In genomic region chr18:79604913-79605235, GRCh38 we compare ENCODE assay signal across 28 cellular contexts.
DNase-seq lines count a peak whose midpoint lies in the region; ATAC-seq, FAIRE-seq and TF ChIP-seq lines count a peak whose summit lies in the region.
"Had no signal": no experiment of that assay in that cellular context is flagged by ENCODE, and none has a peak within 500 bp of the region (broad histone marks: within the 10 kb centered on the region; RNA-seq: fewer than 3 reads in every experiment).

No MANE protein-coding gene starts in this region.

- ATAC-seq in K562 (no peak), right lobe of liver (no peak), HG03095 (IDR thresholded peaks at IDR 0.05; ENCODE audit: unreplicated experiment) (no peak), esophagus mucosa (no peak)
- ATAC-seq: A549; CD8-positive, alpha-beta T cell had no signal

- H3K4me3 ChIP-seq in K562 (no peak overlapping the region), right lobe of liver (no peak overlapping the region), neuronal stem cell (ENCODE audit: low read length in 2 of 2) (peak overlapping the region in 1 of 2 donors; percentile 66)
- H3K4me3 ChIP-seq: A549, MG63, PC-9 had no signal

- no peak overlapping the region for H2BK12ac ChIP-seq in neuronal stem cell (ENCODE audit: low read length)

- H3K79me2 ChIP-seq in K562 (ENCODE audit: control insufficient read depth, insufficient read depth, low read length), result no peaks in the 10 kb centered on the region

- intact Hi-C loops in K562 (cut with micrococcal nuclease) (no loop called here), right lobe of liver (cut with DNase I) (no loop called here)

- H3K23ac ChIP-seq in neuronal stem cell (ENCODE audit: low read depth, low read length, poor library complexity), result no peak overlapping the region

- TF ChIP-seq EP300 in K562 (IDR thresholded peaks at IDR 0.05; ENCODE audit: low read length), result no peak

- H3K9me1 ChIP-seq in K562 (ENCODE audit: control insufficient read depth, insufficient read depth, low read length), result no peaks in the 10 kb centered on the region

- CTCF ChIA-PET in K562 (lab: Yijun Ruan, JAX; ENCODE audit: low intra/inter-chr PET ratio), result no interaction called here

- POLR2A ChIA-PET in K562 (lab: Yijun Ruan, JAX), result no interaction called here

- H3K9me3 ChIP-seq in K562 (replicated peaks; ENCODE audit: control insufficient read depth, insufficient read depth, low read depth, low read length) (no peaks in the 10 kb centered on the region), right lobe of liver (no peaks in the 10 kb centered on the region), neuronal stem cell (replicated peaks in 1 of 2; ENCODE audit: control insufficient read depth in 2 of 2, insufficient read depth in 1 of 2, low read depth in 1 of 2, low read length in 2 of 2) (no peaks in the 10 kb centered on the region)
- H3K9me3 ChIP-seq: A549, Caco-2, MG63 had no signal

- no peak overlapping the region for H3K14ac ChIP-seq in neuronal stem cell (ENCODE audit: low read length)

- BruUV-seq in K562 (replicated peaks; lab: Mats Ljungman, UMichigan), result no TSS peak

- H4K20me1 ChIP-seq in K562 (replicated peaks; ENCODE audit: control insufficient read depth, insufficient read depth, low read length), result no peaks in the 10 kb centered on the region

- H2AFZ ChIP-seq in K562 (ENCODE audit: low read depth, low read length), result no peak overlapping the region
- no peak overlapping the region for H2AFZ ChIP-seq in neuronal stem cell (ENCODE audit: low read length)
- H2AFZ ChIP-seq: PC-9 had no signal

- H3K18ac ChIP-seq in neuronal stem cell (ENCODE audit: low read length), result peak overlapping the region; percentile 1

- H3K4ac ChIP-seq in neuronal stem cell (ENCODE audit: low read length), result no peak overlapping the region

- H3K79me1 ChIP-seq in neuronal stem cell (ENCODE audit: low read depth, low read length), result peaks cover 2% of the 10 kb centered on the region

- FAIRE-seq in GM12891 (lab: Jason Lieb, UNC), result peak; percentile 50
- FAIRE-seq in K562 (lab: Jason Lieb, UNC), result no peak
- FAIRE-seq: A549, GM12892, HTR-8/SVneo had no signal

- H3K4me2 ChIP-seq in K562 (ENCODE audit: insufficient read depth, low read length) (no peak overlapping the region), neuronal stem cell (ENCODE audit: insufficient read depth, low read length, poor library complexity, severe bottlenecking) (no peak overlapping the region)
- H3K4me2 ChIP-seq: A549, PC-9 had no signal

- no peak overlapping the region for H2BK15ac ChIP-seq in neuronal stem cell (ENCODE audit: low read length)

- H2BK120ac ChIP-seq in neuronal stem cell (ENCODE audit: low read depth, low read length), result no peak overlapping the region

- DNase-seq in GM12891 (ENCODE audit: insufficient read length, low spot score), result no peak
- DNase-seq in K562 (ENCODE audit: extremely low read depth in 1 of 4, low spot score in 3 of 4), result no peak
- peak; percentile 3 to 31 (median 3) for DNase-seq in right lobe of liver
- no peak for DNase-seq in neuronal stem cell (ENCODE audit: low spot score)
- no peak for DNase-seq in activated T-cell treated with anti-CD3 and anti-CD28 coated beads, Interleukin-2, amount 50 U/mL, for 48 hours
- DNase-seq: AML-193; Caco-2; CD8-positive, alpha-beta T cell; DMS 273 treated with DMSO at 0.1 percent for 48 hours; DMS79; EL; GDM1; KG1; MG63; NCI-H1105 treated with DMSO at 0.1 percent for 48 hours; NCI-H146; NCI-H2029; NCI-H446 treated with DMSO at 0.1 percent for 48 hours; NCI-H526; NCI-H82; PC-9; SHP77 had no signal

- H4K91ac ChIP-seq in neuronal stem cell (ENCODE audit: low read depth, low read length, poor library complexity), result no peak overlapping the region

- H3K27ac ChIP-seq in K562 (ENCODE audit: extremely low read depth, low read depth, low read length) (no peak overlapping the region), right lobe of liver (no peak overlapping the region), neuronal stem cell (replicated peaks; ENCODE audit: low read length) (no peak overlapping the region)
- H3K27ac ChIP-seq: A549, C4-2B, PC-9 had no signal

- H2BK5ac ChIP-seq in neuronal stem cell (ENCODE audit: low read length), result no peak overlapping the region

- WGBS in K562 (ENCODE audit: insufficient coverage, low coverage, missing lambda C conversion rate), result 90% methylated on average over 9 of the region's 18 CpGs
- 76% methylated on average over 7 of the region's 18 CpGs for WGBS in right lobe of liver (ENCODE audit: insufficient coverage, low coverage, low lambda C conversion rate, missing lambda C conversion rate)
- no CpG with 5 or more reads among the region's 18 CpGs for WGBS in neuronal stem cell (ENCODE audit: extremely low coverage in 2 of 2, insufficient read length in 2 of 2, insufficient replicate concordance in 1 of 2), 2 donors

- H3K9ac ChIP-seq in K562 (ENCODE audit: insufficient read depth in 1 of 2, low read depth in 2 of 2, low read length in 2 of 2) (no peak overlapping the region), neuronal stem cell (ENCODE audit: low read depth, low read length, poor library complexity) (peak overlapping the region; percentile 56)

- in situ Hi-C loops in K562 (cut with MboI), result no loop called here

- H2AK5ac ChIP-seq in neuronal stem cell (ENCODE audit: low read depth, low read length), result no peak overlapping the region

- H3K4me1 ChIP-seq in K562 (replicated peaks in 1 of 2; ENCODE audit: control insufficient read depth in 2 of 2, insufficient read depth in 2 of 2, low read length in 2 of 2) (peaks cover 7 to 52% of the 10 kb centered on the region in 2 experiments; a peak in 4 of 5 replicates), right lobe of liver (no peaks in the 10 kb centered on the region), neuronal stem cell (ENCODE audit: control insufficient read depth in 2 of 2, insufficient read depth in 1 of 2, low read depth in 1 of 2, low read length in 2 of 2) (peaks cover 0 to 4% of the 10 kb centered on the region in 2 donors)
- H3K4me1 ChIP-seq: A549, Caco-2 had no signal

- no peak for TF ChIP-seq RAD21 in K562 (CRISPR knock-in tag; conservative IDR thresholded peaks at IDR 0.05 in 1 of 2, IDR thresholded peaks at IDR 0.05 in 1 of 2)

- H3K36me3 ChIP-seq in K562 (ENCODE audit: control insufficient read depth, insufficient read depth, low read length), result no peaks in the 10 kb centered on the region
- H3K36me3 ChIP-seq in right lobe of liver, result no peaks in the 10 kb centered on the region
- no peaks in the 10 kb centered on the region for H3K36me3 ChIP-seq in neuronal stem cell (replicated peaks in 1 of 2; ENCODE audit: control insufficient read depth in 2 of 2, insufficient read depth in 2 of 2, low read length in 2 of 2)
- H3K36me3 ChIP-seq: MG63 had no signal

- no peaks in the 10 kb centered on the region; a peak in 2 of 5 replicates for H3K27me3 ChIP-seq in K562 (ENCODE audit: control insufficient read depth in 2 of 2, insufficient read depth in 2 of 2, low read length in 2 of 2)
- H3K27me3 ChIP-seq in right lobe of liver, result no peaks in the 10 kb centered on the region
- H3K27me3 ChIP-seq in neuronal stem cell (ENCODE audit: control insufficient read depth in 3 of 3, insufficient read depth in 3 of 3, low read depth in 1 of 3, low read length in 3 of 3), result peaks cover 0 to 14% (median 0%) of the 10 kb centered on the region in 3 experiments
- H3K27me3 ChIP-seq: MG63 had no signal

- TF ChIP-seq CTCF in K562 (IDR thresholded peaks at IDR 0.05 in 2 of 3, conservative IDR thresholded peaks at IDR 0.05 in 1 of 3; ENCODE audit: insufficient read depth in 2 of 3, low read depth in 1 of 3, low read length in 3 of 3) (no peak), right lobe of liver (IDR thresholded peaks at IDR 0.05) (no peak)

- TF ChIP-seq POLR2A in GM12891 (IDR thresholded peaks at IDR 0.05; ENCODE audit: low read depth, low read length), result no peak
- TF ChIP-seq POLR2A in K562 (conservative IDR thresholded peaks at IDR 0.05), result no peak
- TF ChIP-seq POLR2A in right lobe of liver (IDR thresholded peaks at IDR 0.05), result no peak

- no peak overlapping the region for H4K8ac ChIP-seq in neuronal stem cell (ENCODE audit: low read depth, low read length)

TF ChIP-seq in GM12891, 5 proteins besides CTCF, POLR2A, EP300 and RAD21:
- TF ChIP-seq POLR2AphosphoS5 (IDR thresholded peaks at IDR 0.05; ENCODE audit: low read depth, low read length) (no peak), PAX5 (IDR thresholded peaks at IDR 0.05; ENCODE audit: insufficient read depth, low read length, severe bottlenecking) (no peak), SPI1 (IDR thresholded peaks at IDR 0.05; ENCODE audit: low read depth, low read length) (no peak), TAF1 (IDR thresholded peaks at IDR 0.05; ENCODE audit: low read depth, low read length) (no peak), POU2F2 (IDR thresholded peaks at IDR 0.05; ENCODE audit: low read depth, low read length) (no peak)

TF ChIP-seq in K562, 482 proteins besides CTCF, POLR2A, EP300 and RAD21 (continues in another document):
- TF ChIP-seq, protein P1, sequence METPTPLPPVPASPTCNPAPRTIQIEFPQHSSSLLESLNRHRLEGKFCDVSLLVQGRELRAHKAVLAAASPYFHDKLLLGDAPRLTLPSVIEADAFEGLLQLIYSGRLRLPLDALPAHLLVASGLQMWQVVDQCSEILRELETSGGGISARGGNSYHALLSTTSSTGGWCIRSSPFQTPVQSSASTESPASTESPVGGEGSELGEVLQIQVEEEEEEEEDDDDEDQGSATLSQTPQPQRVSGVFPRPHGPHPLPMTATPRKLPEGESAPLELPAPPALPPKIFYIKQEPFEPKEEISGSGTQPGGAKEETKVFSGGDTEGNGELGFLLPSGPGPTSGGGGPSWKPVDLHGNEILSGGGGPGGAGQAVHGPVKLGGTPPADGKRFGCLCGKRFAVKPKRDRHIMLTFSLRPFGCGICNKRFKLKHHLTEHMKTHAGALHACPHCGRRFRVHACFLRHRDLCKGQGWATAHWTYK (CRISPR knock-in tag; IDR thresholded peaks at IDR 0.05), result no peak
- peak in 1 of 2 experiments; percentile 79; a peak in 1 of 4 replicates for TF ChIP-seq KDM1A (IDR thresholded peaks at IDR 0.05)
- no peak for TF ChIP-seq ZC3H4 (CRISPR knock-in tag; IDR thresholded peaks at IDR 0.05; ENCODE audit: borderline replicate concordance)
- no peak for TF ChIP-seq BRF2 (IDR thresholded peaks at IDR 0.05; ENCODE audit: borderline replicate concordance, insufficient read depth, insufficient read length)

Comparison
In these comparisons a context has a peak if more than half of its experiments do, and no peak if none do; other contexts are left out.
1. DNase-seq: peak in right lobe of liver (3 of 3); none in GM12891 (single experiment), K562 (0 of 4), neuronal stem cell (single experiment) and activated T-cell treated with anti-CD3 and anti-CD28 coated beads, Interleukin-2, amount 50 U/mL, for 48 hours (0 of 2).